Comparison of ENCODE assay signal across 9 cellular contexts in the genomic region with DNA sequence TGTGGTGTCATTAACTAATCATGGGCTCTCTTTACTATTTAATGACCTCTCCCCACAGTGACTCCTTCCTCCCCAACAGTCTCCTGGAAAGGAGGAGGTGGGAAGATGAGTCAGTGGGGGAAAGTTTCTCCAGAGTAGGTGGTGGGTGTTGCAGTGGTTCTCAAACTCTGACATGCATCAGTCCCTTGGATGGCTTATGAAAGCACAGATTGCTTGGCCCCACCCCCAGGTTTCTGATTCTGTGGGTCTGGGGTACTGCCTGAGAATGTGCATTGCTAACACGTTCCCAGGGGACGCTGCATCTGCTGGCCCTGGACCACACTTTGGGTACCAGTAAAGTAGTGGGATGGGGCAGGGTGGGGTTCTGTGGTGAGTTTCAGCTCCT. TPM values are rescaled to one million over a fixed set of nuclear protein-coding genes. Genes with fewer than 3 reads are reported as not detected.
DNase-seq lines count a peak whose midpoint lies in the region; ATAC-seq, FAIRE-seq and TF ChIP-seq lines count a peak whose summit lies in the region.
"Had no signal": no experiment of that assay in that cellular context is flagged by ENCODE, and none has a peak within 500 bp of the region (broad histone marks: within the 10 kb centered on the region; RNA-seq: fewer than 3 reads in every experiment).

No MANE protein-coding gene starts in this region.

- FAIRE-seq in HepG2 (lab: Jason Lieb, UNC): no peak
- FAIRE-seq in kidney (lab: Jason Lieb, UNC): no peak

- no peak for TF ChIP-seq POLR2A in right lobe of liver (IDR thresholded peaks at IDR 0.05)
- TF ChIP-seq POLR2A in HepG2 (IDR thresholded peaks at IDR 0.05; ENCODE audit: insufficient read depth in 1 of 2, low read depth in 2 of 2, low read length in 2 of 2): no peak

- no peaks in the 10 kb centered on the region for H3K9me3 ChIP-seq in right lobe of liver
- H3K9me3 ChIP-seq in HepG2 (ENCODE audit: low read length): no peaks in the 10 kb centered on the region
- no peaks in the 10 kb centered on the region for H3K9me3 ChIP-seq in kidney (ENCODE audit: control insufficient read depth in 1 of 2, low read length in 2 of 2)
- H3K9me3 ChIP-seq: psoas muscle had no signal

- TF ChIP-seq EP300 in HepG2 (IDR thresholded peaks at IDR 0.05; ENCODE audit: low read depth in 2 of 2, low read length in 2 of 2): no peak
- TF ChIP-seq EP300 in HepG2 (CRISPR knock-in tag; IDR thresholded peaks at IDR 0.05; ENCODE audit: borderline replicate concordance): no peak

- H3K27me3 ChIP-seq in right lobe of liver (no peaks in the 10 kb centered on the region), HepG2 (ENCODE audit: control insufficient read depth in 1 of 2, insufficient read depth in 2 of 2, low read length in 2 of 2) (peaks cover 1 to 23% of the 10 kb centered on the region in 2 experiments; a peak in 3 of 5 replicates)

- TF ChIP-seq RAD21 in HepG2 (CRISPR knock-in tag; IDR thresholded peaks at IDR 0.05): no peak

- ATAC-seq in right lobe of liver (no peak), HepG2 (no peak), GM21576 (IDR thresholded peaks at IDR 0.05; ENCODE audit: unreplicated experiment) (no peak), HG02885 (IDR thresholded peaks at IDR 0.05; ENCODE audit: poor library complexity, unreplicated experiment) (no peak)

- H3K4me1 ChIP-seq in right lobe of liver: peaks cover 0 to 19% (median 0%) of the 10 kb centered on the region in 4 donors
- no peaks in the 10 kb centered on the region for H3K4me1 ChIP-seq in HepG2 (ENCODE audit: insufficient read depth, low read length)
- H3K4me1 ChIP-seq in kidney (ENCODE audit: control insufficient read depth in 1 of 2, insufficient read depth in 1 of 2, low read depth in 1 of 2, low read length in 2 of 2): no peaks in the 10 kb centered on the region

- H3K79me2 ChIP-seq in HepG2 (ENCODE audit: insufficient read depth, low read length): no peaks in the 10 kb centered on the region

- BruUV-seq in HepG2 (replicated peaks; lab: Mats Ljungman, UMichigan): no TSS peak

- no peak overlapping the region for H3K27ac ChIP-seq in right lobe of liver
- H3K27ac ChIP-seq in HepG2 (ENCODE audit: extremely low read length, insufficient read depth, low read length): no peak overlapping the region
- no peak overlapping the region for H3K27ac ChIP-seq in kidney (ENCODE audit: low read depth in 2 of 2, low read length in 2 of 2)
- H3K27ac ChIP-seq: psoas muscle had no signal

- H2AFZ ChIP-seq in HepG2 (ENCODE audit: low read length): no peak overlapping the region

- H3K36me3 ChIP-seq in right lobe of liver (no peaks in the 10 kb centered on the region), HepG2 (replicated peaks in 1 of 2; ENCODE audit: control insufficient read depth in 1 of 2, insufficient read depth in 2 of 2, low read length in 2 of 2) (no peaks in the 10 kb centered on the region), kidney (ENCODE audit: control insufficient read depth in 1 of 2, insufficient read depth in 2 of 2, low read length in 2 of 2) (no peaks in the 10 kb centered on the region)

- in situ Hi-C loops in HepG2 (cut with HindIII; ENCODE audit: extremely low pct_ligation_motif_present, low pct_unique_long_range_greater_than_20kb): no loop called here

- H4K20me1 ChIP-seq in HepG2 (ENCODE audit: insufficient read depth, low read length): no peaks in the 10 kb centered on the region

- TF ChIP-seq CTCF in right lobe of liver (IDR thresholded peaks at IDR 0.05) (no peak), HepG2 (CRISPR knock-in tag; IDR thresholded peaks at IDR 0.05) (no peak), kidney (IDR thresholded peaks at IDR 0.05; ENCODE audit: borderline replicate concordance, extremely low read depth, insufficient read depth) (no peak)

- H3K4me2 ChIP-seq in HepG2 (ENCODE audit: low read depth, low read length): no peak overlapping the region

- POLR2A ChIA-PET in HepG2 (lab: Yijun Ruan, JAX): no interaction called here

- intact Hi-C loops in right lobe of liver (cut with DNase I): no loop called here
- intact Hi-C loops in HepG2 (cut with micrococcal nuclease; ENCODE audit: unreplicated experiment): no loop called here
- intact Hi-C loops in kidney (cut with DNase I): no loop called here

- H3K9ac ChIP-seq in HepG2 (ENCODE audit: insufficient read depth, low read depth, low read length): no peak overlapping the region
- no peak overlapping the region for H3K9ac ChIP-seq in kidney (ENCODE audit: low read length in 2 of 2)

- 93% methylated on average over 2 of the region's 2 CpGs for WGBS in right lobe of liver (ENCODE audit: insufficient coverage, low coverage, low lambda C conversion rate, missing lambda C conversion rate)
- WGBS in HepG2 (ENCODE audit: low lambda C conversion rate): no CpG with 5 or more reads among the region's 2 CpGs

- DNase-seq in right lobe of liver (peak in 2 of 3 donors; percentile 2 to 22), HepG2 (ENCODE audit: low spot score) (no peak), kidney (peak; percentile 45), anterior cingulate cortex (lab: John Stamatoyannopoulos, UW) (no peak)
- DNase-seq in activated CD8-positive, alpha-beta memory T cell treated with anti-CD3 and anti-CD28 coated beads, Interleukin-2, amount 50 U/mL, for 4 hours: peak; percentile 49
- DNase-seq in effector CD4-positive, alpha-beta T cell: no peak
- DNase-seq: psoas muscle had no signal

- CTCF ChIA-PET in HepG2 (lab: Yijun Ruan, JAX; ENCODE audit: low intra/inter-chr PET ratio, low total read pairs): no interaction called here

- no peak overlapping the region for H3K4me3 ChIP-seq in right lobe of liver
- no peak overlapping the region for H3K4me3 ChIP-seq in HepG2 (replicated peaks in 1 of 3; ENCODE audit: insufficient read depth in 1 of 3, low read depth in 2 of 3, low read length in 3 of 3)
- H3K4me3 ChIP-seq in kidney (ENCODE audit: low read length in 2 of 2): no peak overlapping the region
- H3K4me3 ChIP-seq: psoas muscle had no signal

TF ChIP-seq in HepG2, 621 proteins besides CTCF, POLR2A, EP300 and RAD21 (continues in another document):
- TF ChIP-seq ZNF607 (CRISPR knock-in tag; IDR thresholded peaks at IDR 0.05; ENCODE audit: borderline replicate concordance): no peak
- no peak for TF ChIP-seq RBM22 (optimal IDR thresholded peaks at IDR 0.05; ENCODE audit: low read length)
- no peak for TF ChIP-seq ZSCAN21 (CRISPR knock-in tag; IDR thresholded peaks at IDR 0.05; ENCODE audit: borderline replicate concordance)
- no peak for TF ChIP-seq CC2D1A (CRISPR knock-in tag; IDR thresholded peaks at IDR 0.05)
- no peak for TF ChIP-seq ZNF282 (IDR thresholded peaks at IDR 0.05; ENCODE audit: partially characterized antibody)
- TF ChIP-seq HOXA9 (CRISPR knock-in tag; IDR thresholded peaks at IDR 0.05; ENCODE audit: borderline replicate concordance): no peak
- TF ChIP-seq, protein P1, sequence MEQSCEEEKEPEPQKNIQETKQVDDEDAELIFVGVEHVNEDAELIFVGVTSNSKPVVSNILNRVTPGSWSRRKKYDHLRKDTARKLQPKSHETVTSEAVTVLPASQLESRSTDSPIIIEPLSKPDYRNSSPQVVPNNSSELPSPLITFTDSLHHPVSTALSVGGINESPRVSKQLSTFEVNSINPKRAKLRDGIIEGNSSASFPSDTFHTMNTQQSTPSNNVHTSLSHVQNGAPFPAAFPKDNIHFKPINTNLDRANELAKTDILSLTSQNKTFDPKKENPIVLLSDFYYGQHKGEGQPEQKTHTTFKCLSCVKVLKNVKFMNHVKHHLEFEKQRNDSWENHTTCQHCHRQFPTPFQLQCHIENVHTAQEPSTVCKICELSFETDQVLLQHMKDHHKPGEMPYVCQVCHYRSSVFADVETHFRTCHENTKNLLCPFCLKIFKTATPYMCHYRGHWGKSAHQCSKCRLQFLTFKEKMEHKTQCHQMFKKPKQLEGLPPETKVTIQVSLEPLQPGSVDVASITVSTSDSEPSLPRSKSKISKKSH (CRISPR knock-in tag; IDR thresholded peaks at IDR 0.05; ENCODE audit: borderline replicate concordance): no peak
- no peak for TF ChIP-seq SMAD3 (CRISPR knock-in tag; IDR thresholded peaks at IDR 0.05)
- TF ChIP-seq, protein P2, sequence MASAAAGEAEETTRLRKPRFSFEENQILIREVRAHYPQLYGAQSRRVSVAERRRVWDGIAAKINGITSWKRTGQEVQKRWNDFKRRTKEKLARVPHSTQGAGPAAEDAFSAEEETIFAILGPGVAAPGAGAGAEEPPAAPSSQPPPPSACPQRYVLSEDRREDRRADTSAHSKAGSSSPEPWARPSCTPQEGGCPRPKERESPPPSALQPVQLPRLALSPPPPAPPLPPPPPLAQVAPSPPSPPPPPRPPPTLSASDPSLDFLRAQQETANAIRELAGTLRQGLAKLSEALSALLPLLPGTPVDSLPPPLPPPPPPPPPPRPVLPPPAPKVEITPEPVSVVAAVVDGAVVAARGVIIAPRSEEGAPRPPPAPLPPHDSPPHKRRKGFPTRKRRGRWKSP (CRISPR knock-in tag; IDR thresholded peaks at IDR 0.05): no peak
- no peak for TF ChIP-seq GABPB1 (CRISPR knock-in tag; IDR thresholded peaks at IDR 0.05)
- no peak for TF ChIP-seq ZKSCAN5 (CRISPR knock-in tag; IDR thresholded peaks at IDR 0.05)

RNA-seq across cellular contexts. Expression of gene CD82, which starts 9.8 kb away (rescaled TPM):
- total RNA-seq in right lobe of liver (10 to 100 TPM; 18.9 to 69.4 (median 48.6) TPM), HepG2 (2016; rRNA removed; fragmentation: Illumina TruSeq; extraction: Trizol) (not detected in 2 replicates), kidney (94.4 TPM)
- not detected in 2 replicates for total RNA-seq in HepG2 (2016; cell fraction: cytosol; rRNA removed; fragmentation: Illumina TruSeq; extraction: Trizol; ENCODE audit: low read depth)
- not detected in 2 replicates for total RNA-seq in HepG2 (2016; cell fraction: insoluble cytoplasmic fraction; rRNA removed; fragmentation: Illumina TruSeq; extraction: Trizol)
- not detected in 2 replicates for total RNA-seq in HepG2 (2016; cell fraction: membrane; rRNA removed; fragmentation: Illumina TruSeq; extraction: Trizol)
- total RNA-seq in HepG2 (2016; cell fraction: nucleus; rRNA removed; fragmentation: Illumina TruSeq; extraction: Trizol): not detected in 2 replicates
- polyA plus RNA-seq in HepG2 (2011; rRNA removed) (0.05 and 0.24 TPM in 2 replicates), kidney (ENCODE audit: insufficient read depth, low read depth, low replicate concordance) (59.3 TPM)
- 0.13 and 0.16 TPM in 2 replicates for polyA plus RNA-seq in HepG2 (2011; cell fraction: cytosol; rRNA removed)
- 0.33 TPM in 1 of 2 replicates, not detected in the other for polyA plus RNA-seq in HepG2 (2011; cell fraction: nucleus; rRNA removed)
- polyA plus RNA-seq in HepG2 (2012): 0.19 TPM in 1 of 2 replicates, not detected in the other
- polyA plus RNA-seq in HepG2 (2016; cell fraction: cytosol; fragmentation: Illumina TruSeq; extraction: Trizol; ENCODE audit: low read depth): not detected in 2 replicates
- not detected in 2 replicates for polyA plus RNA-seq in HepG2 (2016; cell fraction: insoluble cytoplasmic fraction; fragmentation: Illumina TruSeq; extraction: Trizol; ENCODE audit: low read depth)
- polyA plus RNA-seq in HepG2 (2016; cell fraction: membrane; fragmentation: Illumina TruSeq; extraction: Trizol; ENCODE audit: low read depth): not detected in 2 replicates
- not detected in 2 replicates for polyA plus RNA-seq in HepG2 (2016; cell fraction: nucleus; fragmentation: Illumina TruSeq; extraction: Trizol; ENCODE audit: insufficient read depth, low read depth)
- polyA minus RNA-seq in HepG2 (2011; rRNA and poly(A)+ RNA removed; ENCODE audit: low replicate concordance): 0.52 and 13.0 TPM in 2 replicates
- not detected in 2 replicates for polyA minus RNA-seq in HepG2 (2011; cell fraction: cytosol; rRNA and poly(A)+ RNA removed)
- not detected in 2 replicates for polyA minus RNA-seq in HepG2 (2011; cell fraction: nucleus; rRNA and poly(A)+ RNA removed)

Comparison
In these comparisons a context has a peak if more than half of its experiments do, and no peak if none do; other contexts are left out.
1. DNase-seq: peak in right lobe of liver (2 of 3), activated CD8-positive, alpha-beta memory T cell treated with anti-CD3 and anti-CD28 coated beads, Interleukin-2, amount 50 U/mL, for 4 hours (single experiment) and kidney (single experiment); none in HepG2 (single experiment), effector CD4-positive, alpha-beta T cell (single experiment) and anterior cingulate cortex (0 of 58).
2. RNA of gene CD82, which starts 9.8 kb away (total RNA-seq): 94.4 TPM in kidney (single experiment) and 18.9 to 69.4 TPM in right lobe of liver; not detected in HepG2; every median in the first group is over 10 times any median in the second.